ENCODE assay signal across 11 cellular contexts in genomic region chr9:133419005-133419404, GRCh38. TPM values are rescaled to one million over a fixed set of nuclear protein-coding genes. Genes with fewer than 3 reads are reported as not detected.
DNase-seq lines count a peak whose midpoint lies in the region; ATAC-seq and TF ChIP-seq lines count a peak whose summit lies in the region.
"Had no signal": no experiment of that assay in that cellular context is flagged by ENCODE, and none has a peak within 500 bp of the region (broad histone marks: within the 10 kb centered on the region; RNA-seq: fewer than 3 reads in every experiment).

No MANE protein-coding gene starts in this region.

- no peaks in the 10 kb centered on the region for H3K27me3 Mint-ChIP-seq in activated CD4-positive, alpha-beta T cell treated with anti-CD3 and anti-CD28 coated beads, Interleukin-2, amount 10 ng/mL, durations not matched to agents 24 days and 14 days

- no peak overlapping the region for H3K9ac ChIP-seq in rectal smooth muscle tissue (ENCODE audit: low read length)

- H3K4me1 ChIP-seq in SJCRH30 (peaks cover 10% of the 10 kb centered on the region), rectal smooth muscle tissue (ENCODE audit: control insufficient read depth, insufficient read depth, low read length) (peaks cover 7% of the 10 kb centered on the region)

- H3K4me1 Mint-ChIP-seq in activated CD4-positive, alpha-beta T cell treated with anti-CD3 and anti-CD28 coated beads, Interleukin-2, amount 10 ng/mL, durations not matched to agents 24 days and 14 days = peaks cover 43% of the 10 kb centered on the region

- H3K36me3 Mint-ChIP-seq in activated CD4-positive, alpha-beta T cell treated with anti-CD3 and anti-CD28 coated beads, Interleukin-2, amount 10 ng/mL, durations not matched to agents 24 days and 14 days (ENCODE audit: low read depth) = peaks cover 29% of the 10 kb centered on the region

- no peaks in the 10 kb centered on the region for H3K9me3 Mint-ChIP-seq in activated CD4-positive, alpha-beta T cell treated with anti-CD3 and anti-CD28 coated beads, Interleukin-2, amount 10 ng/mL, durations not matched to agents 24 days and 14 days

- no peak for DNase-seq in activated CD4-positive, alpha-beta T cell treated with anti-CD3 and anti-CD28 coated beads, Interleukin-2, amount 10 ng/mL, durations not matched to agents 24 days and 14 days
- DNase-seq in activated CD4-positive, alpha-beta T cell treated with anti-CD3 and anti-CD28 coated beads for 1 hour = no peak
- DNase-seq in SJCRH30 (no peak), epithelial cell of esophagus (ENCODE audit: low read depth) (peak; percentile 15), NCI-H146 treated with DMSO at 0.1 percent for 48 hours (lab: John Stamatoyannopoulos, UW; ENCODE audit: unreplicated experiment) (no peak)
- DNase-seq: NCI-H1436, uterus had no signal

- no peak overlapping the region for H3K27ac ChIP-seq in SJCRH30
- H3K27ac ChIP-seq in rectal smooth muscle tissue (ENCODE audit: low read depth, low read length) = no peak overlapping the region

- H3K4me3 ChIP-seq in SJCRH30 (peak overlapping the region; percentile 93), epithelial cell of esophagus (ENCODE audit: low read length) (peak overlapping the region; percentile 93), rectal smooth muscle tissue (ENCODE audit: low read length) (peak overlapping the region; percentile 91)

- no peaks in the 10 kb centered on the region for H3K9me3 ChIP-seq in SJCRH30 (replicated peaks)
- H3K9me3 ChIP-seq: body of pancreas, uterus had no signal

- H3K27me3 ChIP-seq in SJCRH30 (no peaks in the 10 kb centered on the region), rectal smooth muscle tissue (ENCODE audit: control insufficient read depth, insufficient read depth, low read length) (no peaks in the 10 kb centered on the region)
- H3K27me3 ChIP-seq: body of pancreas, uterus had no signal

- H3K36me3 ChIP-seq in SJCRH30 = peaks cover 9% of the 10 kb centered on the region
- H3K36me3 ChIP-seq in rectal smooth muscle tissue (ENCODE audit: control insufficient read depth, insufficient read depth, low read length) = peaks cover 10% of the 10 kb centered on the region
- H3K36me3 ChIP-seq: uterus had no signal

- TF ChIP-seq CTCF in epithelial cell of esophagus (IDR thresholded peaks at IDR 0.05; ENCODE audit: insufficient read depth, low read depth, low read length, missing control alignments) = no peak

- ATAC-seq in GM19397 (IDR thresholded peaks at IDR 0.05; ENCODE audit: unreplicated experiment) (no peak), GM21528 (IDR thresholded peaks at IDR 0.05; ENCODE audit: low FRiP score, unreplicated experiment) (no peak)
- ATAC-seq: body of pancreas had no signal

- peak overlapping the region; percentile 88 for H3K4me3 Mint-ChIP-seq in activated CD4-positive, alpha-beta T cell treated with anti-CD3 and anti-CD28 coated beads, Interleukin-2, amount 10 ng/mL, durations not matched to agents 24 days and 14 days

- intact Hi-C loops in activated CD4-positive, alpha-beta T cell treated with anti-CD3 and anti-CD28 coated beads, Interleukin-2, amount 10 ng/mL, durations not matched to agents 24 days and 14 days (cut with micrococcal nuclease) = loop anchor here (5.0 kb wide), 2 partner anchors 58 to 62 kb away; partner anchors contain the start of genes SLC2A6, SURF1 and SURF2

- peak overlapping the region; percentile 76 for H3K27ac Mint-ChIP-seq in activated CD4-positive, alpha-beta T cell treated with anti-CD3 and anti-CD28 coated beads, Interleukin-2, amount 10 ng/mL, durations not matched to agents 24 days and 14 days

RNA-seq across cellular contexts. Expression of gene REXO4, which starts 1.2 kb away (rescaled TPM):
- 39.9 and 42.3 TPM in 2 replicates for total RNA-seq in activated CD4-positive, alpha-beta T cell treated with anti-CD3 and anti-CD28 coated beads, Interleukin-2, amount 10 ng/mL, durations not matched to agents 24 days and 14 days
- total RNA-seq in SJCRH30 (2014; rRNA removed; shearing (Covaris generic)) = 39.5 and 41.0 TPM in 2 replicates

RNA-seq across cellular contexts. Expression of gene ADAMTS13, which starts 3.2 kb away (rescaled TPM):
- total RNA-seq in activated CD4-positive, alpha-beta T cell treated with anti-CD3 and anti-CD28 coated beads, Interleukin-2, amount 10 ng/mL, durations not matched to agents 24 days and 14 days = 1.3 and 1.5 TPM in 2 replicates
- 0.42 and 0.43 TPM in 2 replicates for total RNA-seq in SJCRH30 (2014; rRNA removed; shearing (Covaris generic))

RNA-seq across cellular contexts. Expression of gene CACFD1, which starts 40.8 kb away (rescaled TPM):
- total RNA-seq in activated CD4-positive, alpha-beta T cell treated with anti-CD3 and anti-CD28 coated beads, Interleukin-2, amount 10 ng/mL, durations not matched to agents 24 days and 14 days = 0.40 and 0.70 TPM in 2 replicates
- 12.1 and 13.6 TPM in 2 replicates for total RNA-seq in SJCRH30 (2014; rRNA removed; shearing (Covaris generic))

RNA-seq across cellular contexts. Expression of gene STKLD1, which starts 42.8 kb away (rescaled TPM):
- total RNA-seq in activated CD4-positive, alpha-beta T cell treated with anti-CD3 and anti-CD28 coated beads, Interleukin-2, amount 10 ng/mL, durations not matched to agents 24 days and 14 days = 0.16 and 0.33 TPM in 2 replicates
- 1.7 and 1.8 TPM in 2 replicates for total RNA-seq in SJCRH30 (2014; rRNA removed; shearing (Covaris generic))
- total RNA-seq: body of pancreas had no signal

RNA-seq across cellular contexts. Expression of gene SURF4, which starts 43.1 kb away (rescaled TPM):
- 235 and 240 TPM in 2 replicates for total RNA-seq in activated CD4-positive, alpha-beta T cell treated with anti-CD3 and anti-CD28 coated beads, Interleukin-2, amount 10 ng/mL, durations not matched to agents 24 days and 14 days
- 232 and 233 TPM in 2 replicates for total RNA-seq in SJCRH30 (2014; rRNA removed; shearing (Covaris generic))
